8 cellular contexts compared by ENCODE assay signal in the genomic region with DNA sequence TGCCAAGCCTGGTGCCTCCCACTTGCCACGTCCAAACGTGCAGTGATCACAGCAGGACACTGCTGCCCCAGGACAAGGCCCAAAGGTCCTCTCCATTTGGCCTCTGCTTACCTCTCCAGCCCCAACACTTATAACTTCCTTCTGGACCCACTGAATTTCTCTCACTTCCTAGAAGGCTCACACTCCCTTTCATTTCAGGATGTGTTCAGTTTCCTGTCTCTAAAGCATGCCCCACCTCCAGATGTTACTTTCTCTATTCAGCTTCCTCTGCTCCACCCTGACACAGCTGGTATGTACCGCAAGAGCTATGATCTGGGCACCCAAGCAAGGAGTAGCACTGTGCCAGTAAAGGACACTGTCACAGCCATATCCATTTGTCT. TPM values are rescaled to one million over a fixed set of nuclear protein-coding genes. Genes with fewer than 3 reads are reported as not detected.
DNase-seq lines count a peak whose midpoint lies in the region; ATAC-seq and TF ChIP-seq lines count a peak whose summit lies in the region.

No MANE protein-coding gene starts in this region.

- H3K36me3 ChIP-seq in BLaER1 (no peaks in the 10 kb centered on the region), fibroblast of lung (ENCODE audit: control insufficient read depth, insufficient read depth, low read length) (no peaks in the 10 kb centered on the region)

- H4K20me1 ChIP-seq in BLaER1 (no peaks in the 10 kb centered on the region), fibroblast of lung (ENCODE audit: control insufficient read depth, extremely low read depth, insufficient read depth, low read length) (no peaks in the 10 kb centered on the region)

- H3K27ac ChIP-seq in BLaER1, result peak overlapping the region; percentile 71
- peak overlapping the region; percentile 44 for H3K27ac ChIP-seq in fibroblast of lung (ENCODE audit: insufficient read depth, low read length)

- H3K4me2 ChIP-seq in BLaER1 (peak overlapping the region; percentile 93), fibroblast of lung (ENCODE audit: extremely low read depth, insufficient read depth, low read length) (peak overlapping the region; percentile 42)

- peak overlapping the region; percentile 64 for H2AFZ ChIP-seq in fibroblast of lung (ENCODE audit: low read length)

- TF ChIP-seq CTCF in WI38 (IDR thresholded peaks at IDR 0.05; ENCODE audit: low read depth, low read length) (no peak), fibroblast of lung (conservative IDR thresholded peaks at IDR 0.05 in 1 of 2, IDR thresholded peaks at IDR 0.05 in 1 of 2; ENCODE audit: low read depth in 1 of 2, low read length in 2 of 2) (no peak)

- H3K4me1 ChIP-seq in BLaER1, result peaks cover 42% of the 10 kb centered on the region
- H3K4me1 ChIP-seq in fibroblast of lung (ENCODE audit: control insufficient read depth, extremely low read depth, insufficient read depth, low read length), result peaks cover 6% of the 10 kb centered on the region

- H3K9me3 ChIP-seq in BLaER1 (no peaks in the 10 kb centered on the region), fibroblast of lung (ENCODE audit: control insufficient read depth, insufficient read depth, low read depth, low read length) (no peaks in the 10 kb centered on the region)

- H3K4me3 ChIP-seq in BLaER1, result peak overlapping the region; percentile 57
- peak overlapping the region; percentile 40 for H3K4me3 ChIP-seq in WI38 (ENCODE audit: low read depth, low read length)
- peak overlapping the region; percentile 0 to 44 (median 8) for H3K4me3 ChIP-seq in fibroblast of lung (replicated peaks in 1 of 4; ENCODE audit: control extremely low read depth in 1 of 4, insufficient read depth in 1 of 4, low read depth in 3 of 4, low read length in 4 of 4)

- H3K9ac ChIP-seq in BLaER1, result peak overlapping the region; percentile 44; the same call in 1 of the 2 replicates
- H3K9ac ChIP-seq in fibroblast of lung (ENCODE audit: insufficient read depth, low read length), result no peak overlapping the region

- DNase-seq in fibroblast of lung (ENCODE audit: low read depth in 2 of 2), result peak in 1 of 2 donors; percentile 35
- peak; percentile 13 to 16 for DNase-seq in stimulated activated CD4-positive, alpha-beta T cell treated with anti-CD3 and anti-CD28 coated beads, Interleukin-15, amount 100 ng/mL, for 48 hours (ENCODE audit: low read depth in 2 of 2)
- no peak for DNase-seq in RKO (ENCODE audit: low spot score)
- no peak for DNase-seq in superior temporal gyrus (ENCODE audit: extremely low spot score)

- H3K27me3 ChIP-seq in BLaER1 (no peaks in the 10 kb centered on the region), fibroblast of lung (ENCODE audit: control insufficient read depth, insufficient read depth, low read length) (no peaks in the 10 kb centered on the region)

- ATAC-seq in GM19351 (IDR thresholded peaks at IDR 0.05; ENCODE audit: unreplicated experiment), result peak; percentile 97
- ATAC-seq in HG03432 (IDR thresholded peaks at IDR 0.05; ENCODE audit: unreplicated experiment), result peak; percentile 97

- H3K79me2 ChIP-seq in fibroblast of lung (ENCODE audit: control insufficient read depth, insufficient read depth, low read length), result no peaks in the 10 kb centered on the region

RNA-seq across cellular contexts. Expression of a gene that starts 33.0 kb away (rescaled TPM):
- 14.1 and 22.8 TPM in 2 replicates for total RNA-seq in fibroblast of lung
- 7.9 and 18.5 TPM in 2 replicates for polyA plus RNA-seq in fibroblast of lung
- 6.5 and 18.0 TPM in 2 replicates for polyA plus RNA-seq in fibroblast of lung (2012)
- polyA minus RNA-seq in fibroblast of lung (ENCODE audit: low replicate concordance), result 2.3 and 2.6 TPM in 2 replicates

RNA-seq across cellular contexts. Expression of a gene that starts 51.6 kb away (rescaled TPM):
- total RNA-seq in fibroblast of lung, result 3.1 and 4.8 TPM in 2 replicates
- polyA plus RNA-seq in fibroblast of lung, result 12.9 and 17.6 TPM in 2 replicates
- 10.7 and 12.4 TPM in 2 replicates for polyA plus RNA-seq in fibroblast of lung (2012)
- polyA minus RNA-seq in fibroblast of lung (ENCODE audit: low replicate concordance), result 0.48 and 1.3 TPM in 2 replicates

RNA-seq across cellular contexts. Expression of a gene that starts 51.7 kb away (rescaled TPM):
- total RNA-seq in fibroblast of lung, result 3.1 and 3.8 TPM in 2 replicates
- polyA plus RNA-seq in fibroblast of lung, result 3.0 and 3.9 TPM in 2 replicates
- 3.4 and 4.1 TPM in 2 replicates for polyA plus RNA-seq in fibroblast of lung (2012)
- polyA minus RNA-seq in fibroblast of lung (ENCODE audit: low replicate concordance), result 0.89 and 3.4 TPM in 2 replicates

Comparison
In these comparisons a context has a peak if more than half of its experiments do, and no peak if none do; other contexts are left out.
1. DNase-seq: peak in stimulated activated CD4-positive, alpha-beta T cell treated with anti-CD3 and anti-CD28 coated beads, Interleukin-15, amount 100 ng/mL, for 48 hours (2 of 2); none in RKO (single experiment) and superior temporal gyrus (single experiment).
2. Peak in every context shown above with its lines, with median percentiles within 50 percentile points of each other: H3K4me3 ChIP-seq.